ENCODE assay signal across 1 cellular context in genomic region chr4:88737304-88738015, GRCh38.
TF ChIP-seq lines count a peak whose summit lies in the region.

No MANE protein-coding gene starts in this region.

TF ChIP-seq in WTC11, 78 proteins besides CTCF, POLR2A, EP300 and RAD21 (continued from another document):
- no peak for TF ChIP-seq ZNF532 (CRISPR knock-in tag; IDR thresholded peaks at IDR 0.05; ENCODE audit: borderline replicate concordance)
- no peak for TF ChIP-seq JUN (CRISPR knock-in tag; IDR thresholded peaks at IDR 0.05)
- no peak for TF ChIP-seq MXD4 (CRISPR knock-in tag; IDR thresholded peaks at IDR 0.05; ENCODE audit: borderline replicate concordance)
- no peak for TF ChIP-seq NR3C1 (CRISPR knock-in tag; conservative IDR thresholded peaks at IDR 0.05; ENCODE audit: low read depth)
- TF ChIP-seq, protein P1, sequence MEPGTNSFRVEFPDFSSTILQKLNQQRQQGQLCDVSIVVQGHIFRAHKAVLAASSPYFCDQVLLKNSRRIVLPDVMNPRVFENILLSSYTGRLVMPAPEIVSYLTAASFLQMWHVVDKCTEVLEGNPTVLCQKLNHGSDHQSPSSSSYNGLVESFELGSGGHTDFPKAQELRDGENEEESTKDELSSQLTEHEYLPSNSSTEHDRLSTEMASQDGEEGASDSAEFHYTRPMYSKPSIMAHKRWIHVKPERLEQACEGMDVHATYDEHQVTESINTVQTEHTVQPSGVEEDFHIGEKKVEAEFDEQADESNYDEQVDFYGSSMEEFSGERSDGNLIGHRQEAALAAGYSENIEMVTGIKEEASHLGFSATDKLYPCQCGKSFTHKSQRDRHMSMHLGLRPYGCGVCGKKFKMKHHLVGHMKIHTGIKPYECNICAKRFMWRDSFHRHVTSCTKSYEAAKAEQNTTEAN (CRISPR knock-in tag; IDR thresholded peaks at IDR 0.05): no peak
- no peak for TF ChIP-seq ATF2 (CRISPR knock-in tag; IDR thresholded peaks at IDR 0.05; ENCODE audit: borderline replicate concordance, low read depth)
- no peak for TF ChIP-seq TEAD4 (CRISPR knock-in tag; IDR thresholded peaks at IDR 0.05)
- TF ChIP-seq ZBTB21 (CRISPR knock-in tag; IDR thresholded peaks at IDR 0.05; ENCODE audit: borderline replicate concordance): no peak
- TF ChIP-seq PRRX2 (CRISPR knock-in tag; IDR thresholded peaks at IDR 0.05): no peak
- no peak for TF ChIP-seq HMGXB4 (CRISPR knock-in tag; IDR thresholded peaks at IDR 0.05)
- TF ChIP-seq IRF2 (CRISPR knock-in tag; IDR thresholded peaks at IDR 0.05; ENCODE audit: borderline replicate concordance, low read depth): no peak
- TF ChIP-seq NFYB (CRISPR knock-in tag; conservative IDR thresholded peaks at IDR 0.05; ENCODE audit: low read depth): no peak
